In the genomic region with DNA sequence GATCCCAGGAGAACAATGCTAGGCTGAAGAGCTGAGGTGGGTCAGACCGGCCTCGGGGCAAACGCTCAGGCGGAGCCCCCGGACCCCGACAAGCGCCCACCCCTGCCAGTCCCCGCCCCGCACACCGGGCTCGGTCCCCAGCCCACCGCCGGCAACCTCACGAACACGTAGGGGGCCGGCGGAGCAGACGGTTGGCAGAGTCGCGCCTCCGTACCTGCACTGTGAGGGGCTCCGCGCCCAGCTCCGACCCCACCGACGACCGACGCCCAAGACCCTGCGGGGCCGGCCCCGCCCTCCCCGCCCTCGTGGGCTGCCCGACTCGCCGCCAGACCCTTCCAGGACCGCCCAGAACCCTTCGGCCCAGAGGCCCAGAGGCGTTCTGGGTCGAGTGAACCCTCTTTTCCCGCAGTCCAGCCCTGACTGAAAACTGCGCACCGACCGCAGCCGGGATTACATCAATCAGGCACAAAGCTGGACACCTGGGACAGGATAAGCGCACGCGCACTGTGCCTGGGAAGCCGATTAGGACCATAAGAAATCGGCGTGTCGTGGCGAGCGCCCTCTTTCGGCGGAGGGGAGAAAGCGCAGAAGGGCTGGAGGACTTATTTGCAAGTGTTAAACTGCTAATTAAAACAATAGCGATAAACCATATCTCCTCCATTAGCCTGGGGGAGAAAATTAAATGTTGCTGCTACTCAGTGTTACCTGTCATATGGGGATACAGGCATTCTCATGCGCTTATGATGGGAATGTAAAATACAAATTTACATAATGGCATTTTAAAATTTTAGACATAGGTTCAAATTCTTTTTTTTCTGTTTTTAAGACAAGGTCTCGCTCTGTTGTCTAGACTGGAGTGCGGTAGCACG, we compare ENCODE assay signal across 8 cellular contexts. TPM values are rescaled to one million over a fixed set of nuclear protein-coding genes. Genes with fewer than 3 reads are reported as not detected.
A peak's percentile ranks its signal among the peaks of the same experiment; 100 is the strongest.
DNase-seq lines count a peak whose midpoint lies in the region; ATAC-seq and TF ChIP-seq lines count a peak whose summit lies in the region.

No MANE protein-coding gene starts in this region.

- H3K4me3 Mint-ChIP-seq in activated B cell treated with CpG ODN at 0.5 μM for 24 hours, result peak overlapping the region; percentile 96

- peak overlapping the region; percentile 89 for H2AFZ ChIP-seq in ACC112 (ENCODE audit: low read length, unreplicated experiment)

- H3K4me1 ChIP-seq in ACC112 (ENCODE audit: control insufficient read depth, insufficient read depth, low read length, unreplicated experiment), result peaks cover 31% of the 10 kb centered on the region

- no peaks in the 10 kb centered on the region for H3K27me3 ChIP-seq in ACC112 (ENCODE audit: insufficient read depth, low read length)

- TF ChIP-seq CTCF in activated B cell treated with CpG ODN at 0.5 μM for 24 hours (IDR thresholded peaks at IDR 0.05), result peak; percentile 93

- peaks cover 4% of the 10 kb centered on the region for H3K27me3 Mint-ChIP-seq in activated B cell treated with CpG ODN at 0.5 μM for 24 hours

- H3K27ac Mint-ChIP-seq in activated B cell treated with CpG ODN at 0.5 μM for 24 hours, result peak overlapping the region; percentile 99

- H3K36me3 Mint-ChIP-seq in activated B cell treated with CpG ODN at 0.5 μM for 24 hours (ENCODE audit: low read depth), result peaks cover 7% of the 10 kb centered on the region

- H3K27ac ChIP-seq in ACC112 (ENCODE audit: low read depth, low read length) (peak overlapping the region; percentile 87), caudate nucleus (ENCODE audit: low read depth, low read length) (peak overlapping the region; percentile 91)

- CTCF ChIA-PET in activated B cell treated with CpG ODN at 0.5 μM for 24 hours (lab: Charles Lee), result interaction anchor here (0.7 to 4.0 kb wide), 18 partner anchors 9 to 567 kb away, joined by 3 to 14 read pairs (median 4); partner anchors contain the start of genes CCDC142, DCTN1, MRPL53 and TTC31

- DNase-seq in NCI-H226 (peak; percentile 58), activated B cell treated with CpG ODN at 0.5 μM for 24 hours (peak; percentile 94), caudate nucleus (lab: John Stamatoyannopoulos, UW) (peak in 60 of 61 donors; percentile 31 to 95 (median 82)), islet precursor cell (peak; percentile 93)
- DNase-seq in stimulated activated CD4-positive, alpha-beta T cell treated with anti-CD3 and anti-CD28 coated beads, Interleukin-12 subunit alpha, Interleukin-12 subunit beta, amount 100 ng/mL, for 48 hours (ENCODE audit: low read depth in 2 of 3, low spot score in 1 of 3), result peak; percentile 90 to 96 (median 91)

- H3K4me1 Mint-ChIP-seq in activated B cell treated with CpG ODN at 0.5 μM for 24 hours, result peaks cover 6% of the 10 kb centered on the region

- no peaks in the 10 kb centered on the region for H3K36me3 ChIP-seq in ACC112 (ENCODE audit: insufficient read depth, low read length)

- POLR2A ChIA-PET in activated B cell treated with CpG ODN at 0.5 μM for 24 hours (lab: Charles Lee), result interaction anchor here (0.5 to 1.9 kb wide), 21 partner anchors 12 to 441 kb away, joined by 3 to 18 read pairs (median 4); partner anchors contain the start of genes AUP1, C2orf81, HTRA2 and INO80B

- H3K4me3 ChIP-seq in ACC112 (ENCODE audit: low read depth, low read length), result peak overlapping the region; percentile 92

- ATAC-seq in GM18867 (IDR thresholded peaks at IDR 0.05; ENCODE audit: unreplicated experiment) (peak; percentile 71), HG03108 (IDR thresholded peaks at IDR 0.05; ENCODE audit: unreplicated experiment) (peak; percentile 68), activated B cell treated with CpG ODN at 0.5 μM for 24 hours (ENCODE audit: low read depth) (peak; percentile 89)

- peaks cover 51% of the 10 kb centered on the region for H3K79me2 ChIP-seq in ACC112 (ENCODE audit: control insufficient read depth, insufficient read depth, low read length, unreplicated experiment)

- intact Hi-C loops in activated B cell treated with CpG ODN at 0.5 μM for 24 hours (cut with micrococcal nuclease), result loop anchor here (1.0 to 2.0 kb wide), 8 partner anchors 29 to 655 kb away; partner anchors contain the start of genes AUP1, C2orf81, HTRA2 and TPRKB

- H3K9me3 Mint-ChIP-seq in activated B cell treated with CpG ODN at 0.5 μM for 24 hours, result no peaks in the 10 kb centered on the region

RNA-seq across cellular contexts. Expression of gene DCTN1, which starts 11.7 kb away (rescaled TPM):
- total RNA-seq in activated B cell treated with CpG ODN at 0.5 μM for 24 hours, result 122 and 137 TPM in 2 replicates

RNA-seq across cellular contexts. Expression of gene C2orf81, which starts 29.6 kb away (rescaled TPM):
- 3.9 and 5.5 TPM in 2 replicates for total RNA-seq in activated B cell treated with CpG ODN at 0.5 μM for 24 hours

RNA-seq across cellular contexts. Expression of gene WDR54, which starts 29.7 kb away (rescaled TPM):
- total RNA-seq in activated B cell treated with CpG ODN at 0.5 μM for 24 hours, result 32.3 and 33.5 TPM in 2 replicates

RNA-seq across cellular contexts. Expression of gene SLC4A5, which starts 48.6 kb away (rescaled TPM):
- total RNA-seq in activated B cell treated with CpG ODN at 0.5 μM for 24 hours, result 5.4 and 5.9 TPM in 2 replicates

RNA-seq across cellular contexts. Expression of gene RTKN, which starts 49.9 kb away (rescaled TPM):
- total RNA-seq in activated B cell treated with CpG ODN at 0.5 μM for 24 hours, result 8.3 and 11.6 TPM in 2 replicates

Comparison
In these comparisons a context has a peak if more than half of its experiments do, and no peak if none do; other contexts are left out.
1. Peak in every context shown above with its lines: DNase-seq, ATAC-seq, H3K4me3 ChIP-seq and H3K27ac ChIP-seq.